Comparison of ENCODE assay signal across 1 cellular context in genomic region chr5:39266442-39266841, GRCh38.
TF ChIP-seq lines count a peak whose summit lies in the region.

No MANE protein-coding gene starts in this region.

TF ChIP-seq in K562, 482 proteins besides CTCF, POLR2A, EP300 and RAD21 (continued from another document and continues in another):
- TF ChIP-seq ZNF175 (CRISPR knock-in tag; IDR thresholded peaks at IDR 0.05; ENCODE audit: low read depth) (peak; percentile 62; the same call in 1 of the 2 replicates), MYC (IDR thresholded peaks at IDR 0.05; ENCODE audit: low read depth, low read length) (0 out of 2 replicates have a peak, but pooled peaks have one; percentile 29), MYC (CRISPR knock-in tag; IDR thresholded peaks at IDR 0.05; ENCODE audit: borderline replicate concordance, low read depth) (no peak), HINFP (tag; conservative IDR thresholded peaks at IDR 0.05; ENCODE audit: low read depth) (no peak), CREM (IDR thresholded peaks at IDR 0.05; ENCODE audit: low read depth) (peak; percentile 51; the same call in 1 of the 2 replicates), SMAD4 (CRISPR knock-in tag; conservative IDR thresholded peaks at IDR 0.05) (peak; percentile 32; the same call in 1 of the 2 replicates), U2AF2 (optimal IDR thresholded peaks at IDR 0.05; ENCODE audit: low read depth, low read length) (no peak), C11orf30 (IDR thresholded peaks at IDR 0.05; ENCODE audit: low read depth) (peak; percentile 47; the same call in 1 of the 2 replicates), ATF1 (CRISPR knock-in tag; IDR thresholded peaks at IDR 0.05) (no peak), ATF1 (tag; IDR thresholded peaks at IDR 0.05) (peak; percentile 16; the same call in 1 of the 2 replicates), GABPA (tag; conservative IDR thresholded peaks at IDR 0.05; ENCODE audit: low read depth) (peak; percentile 79), BHLHE40 (IDR thresholded peaks at IDR 0.05; ENCODE audit: low read length) (peak; percentile 23; the same call in 1 of the 2 replicates), SMARCE1 (IDR thresholded peaks at IDR 0.05) (0 out of 2 replicates have a peak, but pooled peaks have one; percentile 46), MAFK (IDR thresholded peaks at IDR 0.05; ENCODE audit: low read length) (peak; percentile 56; the same call in 1 of the 2 replicates), ETV1 (tag; conservative IDR thresholded peaks at IDR 0.05; ENCODE audit: low read depth) (peak; percentile 71), KDM1A (IDR thresholded peaks at IDR 0.05) (no peak), ELF2 (CRISPR knock-in tag; IDR thresholded peaks at IDR 0.05) (peak; percentile 35; the same call in 1 of the 2 replicates), MAFG (tag; conservative IDR thresholded peaks at IDR 0.05) (peak; percentile 60), DPF2 (IDR thresholded peaks at IDR 0.05) (0 out of 2 replicates have a peak, but pooled peaks have one; percentile 19), RCOR1 (IDR thresholded peaks at IDR 0.05; ENCODE audit: borderline replicate concordance in 1 of 2, low read depth in 2 of 2, low read length in 2 of 2) (peak in 1 of 2 experiments; percentile 54; a peak in 1 of 4 replicates), JUN (IDR thresholded peaks at IDR 0.05; ENCODE audit: borderline replicate concordance, low read depth, low read length) (no peak), JUN (CRISPR knock-in tag; IDR thresholded peaks at IDR 0.05; ENCODE audit: borderline replicate concordance) (no peak), DEAF1 (CRISPR knock-in tag; IDR thresholded peaks at IDR 0.05) (0 out of 2 replicates have a peak, but pooled peaks have one; percentile 7), GTF2B (IDR thresholded peaks at IDR 0.05; ENCODE audit: extremely low read depth, insufficient read length) (no peak), ZBTB40 (IDR thresholded peaks at IDR 0.05) (peak; percentile 85), ZBTB40 (CRISPR knock-in tag; IDR thresholded peaks at IDR 0.05) (no peak), FOSL1 (tag; conservative IDR thresholded peaks at IDR 0.05) (0 out of 2 replicates have a peak, but pooled peaks have one; percentile 36), BACH1 (tag; IDR thresholded peaks at IDR 0.05) (peak; percentile 71), FOXJ3 (CRISPR knock-in tag; IDR thresholded peaks at IDR 0.05) (no peak), GABPB2 (CRISPR knock-in tag; conservative IDR thresholded peaks at IDR 0.05) (no peak), NFE2 (IDR thresholded peaks at IDR 0.05; ENCODE audit: low read depth) (peak; percentile 84), ZNF639 (CRISPR knock-in tag; conservative IDR thresholded peaks at IDR 0.05 in 1 of 2, IDR thresholded peaks at IDR 0.05 in 1 of 2) (0 out of 4 replicates have a peak, but pooled peaks of 1 of the 2 experiments have one; percentile 41), ARID1B (IDR thresholded peaks at IDR 0.05) (peak; percentile 57), ELF4 (CRISPR knock-in tag; IDR thresholded peaks at IDR 0.05) (peak; percentile 53; the same call in 1 of the 2 replicates), TEAD4 (IDR thresholded peaks at IDR 0.05; ENCODE audit: low read length) (peak; percentile 20; the same call in 1 of the 2 replicates), TEAD4 (CRISPR knock-in tag; IDR thresholded peaks at IDR 0.05; ENCODE audit: borderline replicate concordance) (no peak), ZBTB26 (CRISPR knock-in tag; IDR thresholded peaks at IDR 0.05) (0 out of 2 replicates have a peak, but pooled peaks have one; percentile 18), CBFA2T3 (IDR thresholded peaks at IDR 0.05) (peak; percentile 41; the same call in 1 of the 2 replicates), ATF3 (IDR thresholded peaks at IDR 0.05) (peak; percentile 19; the same call in 1 of the 2 replicates), ATF3 (CRISPR knock-in tag; conservative IDR thresholded peaks at IDR 0.05) (no peak), GATAD2A (IDR thresholded peaks at IDR 0.05) (no peak), ZBTB11 (CRISPR knock-in tag; IDR thresholded peaks at IDR 0.05) (peak in 2 of 3 experiments; percentile 54 to 90; a peak in 4 of 6 replicates), SMARCA4 (IDR thresholded peaks at IDR 0.05) (peak; percentile 27; the same call in 1 of the 2 replicates), ZNF79 (CRISPR knock-in tag; IDR thresholded peaks at IDR 0.05; ENCODE audit: low read depth) (no peak), TCF3 (CRISPR knock-in tag; IDR thresholded peaks at IDR 0.05) (peak; percentile 55)
